Comparison of ENCODE assay signal across 1 cellular context in the genomic region with DNA sequence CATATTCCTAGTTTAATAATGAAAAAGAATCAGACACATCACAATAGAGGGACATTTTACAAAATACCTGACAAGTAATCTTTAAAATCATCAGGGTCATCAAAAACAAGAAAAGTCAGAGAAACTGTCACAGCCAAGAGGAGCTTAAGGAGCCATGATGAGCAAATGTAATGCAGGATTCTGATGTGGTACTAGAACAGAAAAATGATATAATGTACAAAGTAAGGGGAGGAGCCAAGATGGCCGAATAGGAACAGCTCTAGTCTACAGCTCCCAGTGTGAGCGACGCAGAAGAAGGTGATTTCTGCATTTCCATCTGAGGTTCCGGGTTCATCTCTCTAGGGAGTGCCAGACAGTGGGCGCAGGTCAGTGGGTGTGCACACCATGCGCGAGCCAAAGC.
TF ChIP-seq lines count a peak whose summit lies in the region.

No MANE protein-coding gene starts in this region.

TF ChIP-seq in GM23338, 12 proteins besides CTCF, POLR2A, EP300 and RAD21 (continued from another document):
- TF ChIP-seq ZNF462 (CRISPR knock-in tag; IDR thresholded peaks at IDR 0.05) (no peak), EZH2 (IDR thresholded peaks at IDR 0.05; ENCODE audit: low read depth, unreplicated experiment) (no peak)
TF ChIP-seq in GM23338: peak in this region for 0.
